21 cellular contexts compared by ENCODE assay signal in the genomic region with DNA sequence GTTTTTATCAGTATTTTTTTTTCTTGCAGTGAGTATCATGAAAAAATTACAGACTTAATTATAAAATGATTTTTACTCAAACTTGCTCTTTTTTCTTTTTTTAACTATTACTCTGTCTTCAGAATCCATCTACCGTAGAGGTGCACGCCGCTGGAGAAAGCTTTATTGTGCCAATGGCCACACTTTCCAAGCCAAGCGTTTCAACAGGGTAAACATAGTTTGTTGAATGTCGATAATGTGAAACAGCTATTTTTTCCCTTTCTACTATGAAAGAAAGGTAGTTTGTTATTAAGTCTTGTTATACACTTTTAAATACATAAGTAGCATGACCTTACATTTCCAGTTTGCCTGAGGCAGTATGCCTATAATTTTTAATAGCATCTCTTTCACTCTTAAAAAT.
"Had no signal": no experiment of that assay in that cellular context is flagged by ENCODE, and none has a peak within 500 bp of the region (broad histone marks: within the 10 kb centered on the region; RNA-seq: fewer than 3 reads in every experiment).

No MANE protein-coding gene starts in this region.

- DNase-seq: cortex of kidney; effector memory CD8-positive, alpha-beta T cell; erythroblast; esophagus squamous epithelium; foreskin melanocyte; glutamatergic neuron; heart right ventricle; hippocampal formation; left cardiac atrium; left ventricle myocardium inferior; lower lobe of right lung; natural killer cell; occipital lobe; ovary; posterior cingulate gyrus; psoas muscle; right cardiac atrium; spleen; stimulated activated naive B cell treated with anti-CD40 and anti-IgM and Interleukin-4, amounts not matched to agents 10 μg/mL and 1 μg/mL and 100 μg/mL, for 72 hours; stomach; thyroid gland had no signal
